ENCODE assay signal across 15 cellular contexts in genomic region chr17:61245706-61246135, GRCh38.
"Had no signal": no experiment of that assay in that cellular context is flagged by ENCODE, and none has a peak within 500 bp of the region (broad histone marks: within the 10 kb centered on the region; RNA-seq: fewer than 3 reads in every experiment).

No MANE protein-coding gene starts in this region.

- H3K4me3 Mint-ChIP-seq: activated naive CD8-positive, alpha-beta T cell; immature natural killer cell; neural progenitor cell; stimulated activated naive CD8-positive, alpha-beta T cell treated with anti-CD3 and anti-CD28 coated beads, Interleukin-15, Interleukin-2, amounts not matched to agents 100 ng/mL and 50 ng/mL, for 24 hours; type B pancreatic cell had no signal

- H3K27ac ChIP-seq: colonic mucosa, neural progenitor cell, sigmoid colon, spleen had no signal

- DNase-seq: activated CD4-positive, alpha-beta T cell treated with anti-CD3 and anti-CD28 coated beads, Interleukin-2, amount 50 U/mL, for 1 hour; activated CD8-positive, alpha-beta memory T cell treated with anti-CD3 and anti-CD28 coated beads for 24 hours; activated gamma-delta T cell treated with Interleukin-2 at 50 U/mL for 16 hours; amniotic stem cell; colonic mucosa; immature natural killer cell; midbrain; sigmoid colon; spleen had no signal

- H3K4me2 ChIP-seq: neural progenitor cell had no signal

- H3K27me3 Mint-ChIP-seq: activated naive CD8-positive, alpha-beta T cell; stimulated activated naive CD8-positive, alpha-beta T cell treated with anti-CD3 and anti-CD28 coated beads, Interleukin-15, Interleukin-2, amounts not matched to agents 100 ng/mL and 50 ng/mL, for 24 hours; type B pancreatic cell had no signal

- H3K9me3 Mint-ChIP-seq: immature natural killer cell; neural progenitor cell; stimulated activated naive CD8-positive, alpha-beta T cell treated with anti-CD3 and anti-CD28 coated beads, Interleukin-15, Interleukin-2, amounts not matched to agents 100 ng/mL and 50 ng/mL, for 24 hours; type B pancreatic cell had no signal

- H3K27me3 ChIP-seq: colonic mucosa, neural progenitor cell, spleen had no signal

- H3K36me3 Mint-ChIP-seq: activated naive CD8-positive, alpha-beta T cell; neural progenitor cell; type B pancreatic cell had no signal

- H3K9ac ChIP-seq: neural progenitor cell had no signal

- H3K9me3 ChIP-seq: colonic mucosa, sigmoid colon, spleen had no signal

- ATAC-seq: activated CD4-positive, CD25-positive, alpha-beta regulatory T cell treated with anti-CD3 and anti-CD28 coated beads, Interleukin-2, amount 50 U/mL, for 24 hours; esophagus mucosa had no signal

- H2AFZ ChIP-seq: neural progenitor cell had no signal

- H3K27ac Mint-ChIP-seq: activated naive CD8-positive, alpha-beta T cell; neural progenitor cell; stimulated activated naive CD8-positive, alpha-beta T cell treated with anti-CD3 and anti-CD28 coated beads, Interleukin-15, Interleukin-2, amounts not matched to agents 100 ng/mL and 50 ng/mL, for 24 hours; type B pancreatic cell had no signal

- H3K4me1 ChIP-seq: colonic mucosa had no signal

- H3K4me3 ChIP-seq: colonic mucosa, neural progenitor cell, sigmoid colon, spleen had no signal

- H3K36me3 ChIP-seq: colonic mucosa, neural progenitor cell, sigmoid colon, spleen had no signal
